Comparison of ENCODE assay signal across 17 cellular contexts in the genomic region with DNA sequence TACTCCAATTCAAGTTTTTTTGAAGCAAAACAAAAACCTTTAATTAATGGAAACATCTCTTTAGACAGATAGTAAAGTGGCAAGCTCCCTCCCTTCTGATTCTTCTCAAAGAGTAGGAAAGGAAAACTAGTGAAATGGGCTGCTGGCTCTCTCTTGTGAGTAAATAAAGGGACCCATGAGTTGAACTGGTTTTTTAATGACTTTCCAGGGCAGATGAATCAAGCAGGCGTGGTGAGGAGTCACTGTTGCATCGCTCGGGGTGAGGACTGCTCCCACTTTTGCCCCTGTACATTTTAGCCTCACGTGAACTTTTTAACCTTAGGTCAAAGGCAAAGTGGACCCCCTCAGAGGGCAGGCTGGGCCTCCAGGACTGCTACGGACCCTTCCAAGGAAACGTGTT.
A peak's percentile ranks its signal among the peaks of the same experiment; 100 is the strongest.
DNase-seq lines count a peak whose midpoint lies in the region; ATAC-seq, FAIRE-seq and TF ChIP-seq lines count a peak whose summit lies in the region.
"Had no signal": no experiment of that assay in that cellular context is flagged by ENCODE, and none has a peak within 500 bp of the region (broad histone marks: within the 10 kb centered on the region; RNA-seq: fewer than 3 reads in every experiment).

No MANE protein-coding gene starts in this region.

- H3K4me3 ChIP-seq in IMR-90 (ENCODE audit: insufficient read depth, low read depth, low read length) (no peak overlapping the region), bronchial epithelial cell (ENCODE audit: low read depth, low read length) (no peak overlapping the region), mesenchymal stem cell (ENCODE audit: insufficient read depth in 1 of 2, low read depth in 1 of 2, low read length in 2 of 2) (peak overlapping the region in 1 of 2 experiments; percentile 5), thyroid gland (replicated peaks in 1 of 3) (no peak overlapping the region), esophagus squamous epithelium (no peak overlapping the region)

- H2BK120ac ChIP-seq in IMR-90 (ENCODE audit: low read depth, low read length), result 0 out of 2 replicates have a peak overlapping the region, but pooled peaks have one; percentile 23
- H2BK120ac ChIP-seq in mesenchymal stem cell (ENCODE audit: low read depth, low read length), result no peak overlapping the region

- H4K20me1 ChIP-seq in IMR-90 (ENCODE audit: insufficient read depth, low read length), result no peaks in the 10 kb centered on the region

- H3K36me3 ChIP-seq in IMR-90 (ENCODE audit: control insufficient read depth, insufficient read depth, low read length), result no peaks in the 10 kb centered on the region
- no peaks in the 10 kb centered on the region for H3K36me3 ChIP-seq in bronchial epithelial cell (ENCODE audit: control insufficient read depth, insufficient read depth, low read length)
- H3K36me3 ChIP-seq in mesenchymal stem cell (ENCODE audit: control insufficient read depth in 1 of 2, insufficient read depth in 2 of 2, low read depth in 1 of 2, low read length in 2 of 2), result no peaks in the 10 kb centered on the region
- no peaks in the 10 kb centered on the region for H3K36me3 ChIP-seq in thyroid gland
- H3K36me3 ChIP-seq in esophagus squamous epithelium, result no peaks in the 10 kb centered on the region

- H4K91ac ChIP-seq in IMR-90 (ENCODE audit: insufficient read depth, low read depth, low read length) (no peak overlapping the region), mesenchymal stem cell (ENCODE audit: low read length) (no peak overlapping the region)

- H3K4me1 ChIP-seq in IMR-90 (ENCODE audit: control insufficient read depth, insufficient read depth, low read length), result peaks cover 2% of the 10 kb centered on the region; the same call in 1 of the 2 replicates
- H3K4me1 ChIP-seq in mesenchymal stem cell (ENCODE audit: control insufficient read depth, insufficient read depth, low read depth, low read length), result peaks cover 17% of the 10 kb centered on the region
- H3K4me1 ChIP-seq in thyroid gland, result peaks cover 10 to 29% of the 10 kb centered on the region in 2 donors
- peaks cover 0 to 1% (median 0%) of the 10 kb centered on the region in 3 donors for H3K4me1 ChIP-seq in esophagus squamous epithelium

- H3K27ac ChIP-seq in IMR-90 (ENCODE audit: insufficient read depth, low read length) (no peak overlapping the region), mesenchymal stem cell (ENCODE audit: low read length, poor library complexity, severe bottlenecking) (no peak overlapping the region), thyroid gland (peak overlapping the region in 2 of 3 donors; percentile 6 to 40), esophagus squamous epithelium (no peak overlapping the region)
- H3K27ac ChIP-seq: KMS-11 had no signal

- TF ChIP-seq CTCF in IMR-90 (conservative IDR thresholded peaks at IDR 0.05; ENCODE audit: low read depth, low read length) (no peak), bronchial epithelial cell (IDR thresholded peaks at IDR 0.05; ENCODE audit: insufficient read depth, low read length, severe bottlenecking) (no peak), thyroid gland (IDR thresholded peaks at IDR 0.05) (no peak), esophagus squamous epithelium (IDR thresholded peaks at IDR 0.05) (no peak)

- H3K9ac ChIP-seq in IMR-90 (ENCODE audit: low read depth, low read length), result no peak overlapping the region
- H3K9ac ChIP-seq in mesenchymal stem cell (ENCODE audit: low read length), result no peak overlapping the region
- H3K9ac ChIP-seq: KMS-11 had no signal

- no peak overlapping the region; the same call in 1 of the 2 replicates for H2AK5ac ChIP-seq in IMR-90 (ENCODE audit: low read depth, low read length)
- peak overlapping the region; percentile 72 for H2AK5ac ChIP-seq in mesenchymal stem cell (ENCODE audit: low read length, severe bottlenecking)

- no peak overlapping the region for H2BK20ac ChIP-seq in IMR-90 (ENCODE audit: low read depth, low read length)

- no peak overlapping the region for H2AK9ac ChIP-seq in IMR-90 (replicated peaks; ENCODE audit: low read depth, low read length, poor library complexity)

- ATAC-seq in IMR-90 (ENCODE audit: low read depth), result no peak
- no peak for ATAC-seq in HG02571 (IDR thresholded peaks at IDR 0.05; ENCODE audit: unreplicated experiment)
- no peak for ATAC-seq in GM21423 (IDR thresholded peaks at IDR 0.05; ENCODE audit: unreplicated experiment)
- ATAC-seq: HepG2 had no signal

- POLR2A ChIA-PET in IMR-90 (lab: Charles Lee; ENCODE audit: unreplicated experiment), result no interaction called here

- H3K4ac ChIP-seq in IMR-90 (ENCODE audit: low read depth, low read length) (0 out of 2 replicates have a peak overlapping the region, but pooled peaks have one; percentile 4), mesenchymal stem cell (ENCODE audit: low read depth in 1 of 2, low read length in 2 of 2) (no peak overlapping the region)

- no peak overlapping the region for H3K4me2 ChIP-seq in IMR-90 (ENCODE audit: low read depth, low read length)
- no peak overlapping the region for H3K4me2 ChIP-seq in mesenchymal stem cell (ENCODE audit: low read length, poor library complexity, severe bottlenecking)
- H3K4me2 ChIP-seq: KMS-11 had no signal

- CTCF ChIA-PET in IMR-90 (lab: Yijun Ruan, JAX), result interaction anchor here (1.5 kb wide), 1 partner anchor 11 kb away, joined by 4 read pairs; no protein-coding TSS in a partner anchor

- H3K18ac ChIP-seq in IMR-90 (ENCODE audit: low read depth, low read length), result no peak overlapping the region
- H3K18ac ChIP-seq in mesenchymal stem cell (ENCODE audit: low read depth in 1 of 2, low read length in 2 of 2), result no peak overlapping the region

- no peak for FAIRE-seq in bronchial epithelial cell (lab: Jason Lieb, UNC)
- FAIRE-seq: GM12892, HepG2 had no signal

- in situ Hi-C loops in IMR-90 (cut with MboI; ENCODE audit: low sequenced_read_pairs), result loop anchor here (25.0 kb wide), 1 partner anchor 756 kb away; the partner anchor contains the start of gene SLC44A3

- H4K8ac ChIP-seq in IMR-90 (ENCODE audit: low read depth in 2 of 2, low read length in 2 of 2), result no peak overlapping the region
- no peak overlapping the region for H4K8ac ChIP-seq in mesenchymal stem cell (ENCODE audit: low read length)

- BruUV-seq in IMR-90 (replicated peaks; lab: Mats Ljungman, UMichigan), result no TSS peak

- H3K56ac ChIP-seq in IMR-90 (ENCODE audit: extremely low read depth, insufficient read depth, low read length), result no peak overlapping the region

- dilution Hi-C loops in IMR-90 (cut with HindIII; ENCODE audit: low sequenced_read_pairs, unreplicated experiment), result no loop called here

- no peak overlapping the region for H4K5ac ChIP-seq in IMR-90 (ENCODE audit: low read depth, low read length)

- no peaks in the 10 kb centered on the region for H3K9me1 ChIP-seq in IMR-90 (ENCODE audit: insufficient read depth, low read length)

- WGBS in IMR-90 (ENCODE audit: extremely low coverage in 2 of 2, insufficient read length in 1 of 2), 2 experiments, result no CpG with 5 or more reads among the region's 6 CpGs
- 91% methylated on average over 6 of the region's 6 CpGs for WGBS in mesenchymal stem cell
- WGBS in thyroid gland, 2 donors, result 82 to 85% methylated on average over 6 of the region's 6 CpGs
- 79 to 83% methylated on average over 6 of the region's 6 CpGs for WGBS in esophagus squamous epithelium, 2 donors

- DNase-seq in IMR-90 (no peak), bronchial epithelial cell (ENCODE audit: low read depth) (peak; percentile 27), mesenchymal stem cell (no peak), thyroid gland (no peak), esophagus squamous epithelium (lab: John Stamatoyannopoulos, UW) (no peak)
- DNase-seq: AML-193, DMS153, NCI-H1436, NCI-H2029, NCI-H2171, NCI-H446, RPMI8226 had no signal

- H3K79me1 ChIP-seq in IMR-90 (ENCODE audit: low read depth in 1 of 2, low read length in 2 of 2), result no peaks in the 10 kb centered on the region
- H3K79me1 ChIP-seq in mesenchymal stem cell (replicated peaks; ENCODE audit: low read length, poor library complexity, severe bottlenecking), result peaks cover 4% of the 10 kb centered on the region

- H3K9me3 ChIP-seq in IMR-90 (ENCODE audit: control insufficient read depth, insufficient read depth, low read length), result no peaks in the 10 kb centered on the region
- H3K9me3 ChIP-seq in mesenchymal stem cell (ENCODE audit: control insufficient read depth, low read length), result no peaks in the 10 kb centered on the region
- no peaks in the 10 kb centered on the region for H3K9me3 ChIP-seq in thyroid gland
- no peaks in the 10 kb centered on the region for H3K9me3 ChIP-seq in esophagus squamous epithelium

- intact Hi-C loops in IMR-90 (cut with micrococcal nuclease) (no loop called here), thyroid gland (cut with DNase I) (loop anchor here (5.0 kb wide), 1 partner anchor 276 kb away; no protein-coding TSS in a partner anchor), esophagus squamous epithelium (cut with DNase I) (loop anchor here (10.0 kb wide), 1 partner anchor 409 kb away; no protein-coding TSS in a partner anchor)

- no peak overlapping the region for H2BK12ac ChIP-seq in mesenchymal stem cell (ENCODE audit: low read length in 2 of 2)

- no peak for TF ChIP-seq POLR2A in IMR-90 (IDR thresholded peaks at IDR 0.05; ENCODE audit: low read depth, low read length)
- no peak for TF ChIP-seq POLR2A in thyroid gland (IDR thresholded peaks at IDR 0.05)
- TF ChIP-seq POLR2A in esophagus squamous epithelium (IDR thresholded peaks at IDR 0.05), result no peak

- no peak overlapping the region for H2BK15ac ChIP-seq in IMR-90 (ENCODE audit: low read depth, low read length)
- no peak overlapping the region for H2BK15ac ChIP-seq in mesenchymal stem cell (ENCODE audit: low read depth, poor library complexity, severe bottlenecking)

- H2BK5ac ChIP-seq in IMR-90 (ENCODE audit: low read depth, low read length, poor library complexity, severe bottlenecking) (no peak overlapping the region), mesenchymal stem cell (ENCODE audit: low read depth, low read length, poor library complexity, severe bottlenecking) (no peak overlapping the region)

- H3K14ac ChIP-seq in IMR-90 (replicated peaks; ENCODE audit: low read depth, low read length), result no peak overlapping the region
- H3K14ac ChIP-seq in mesenchymal stem cell (ENCODE audit: low read length in 2 of 2), result peak overlapping the region in 1 of 2 experiments; percentile 27

- H3K23ac ChIP-seq in IMR-90 (ENCODE audit: low read depth, low read length) (no peak overlapping the region), mesenchymal stem cell (ENCODE audit: low read length in 2 of 2) (no peak overlapping the region)

- TF ChIP-seq RAD21 in IMR-90 (IDR thresholded peaks at IDR 0.05; ENCODE audit: low read length), result no peak

- H3K27me3 ChIP-seq in IMR-90 (ENCODE audit: control insufficient read depth, insufficient read depth, low read length), result no peaks in the 10 kb centered on the region
- no peaks in the 10 kb centered on the region for H3K27me3 ChIP-seq in bronchial epithelial cell (ENCODE audit: control insufficient read depth, insufficient read depth, low read length)
- H3K27me3 ChIP-seq in mesenchymal stem cell (ENCODE audit: control insufficient read depth in 1 of 2, insufficient read depth in 1 of 2, low read length in 2 of 2), result no peaks in the 10 kb centered on the region
- no peaks in the 10 kb centered on the region for H3K27me3 ChIP-seq in thyroid gland
- peaks cover 0 to 3% (median 0%) of the 10 kb centered on the region in 4 donors for H3K27me3 ChIP-seq in esophagus squamous epithelium

- H2AFZ ChIP-seq in IMR-90 (replicated peaks; ENCODE audit: low read length, poor library complexity) (peak overlapping the region; percentile 52), mesenchymal stem cell (ENCODE audit: low read depth, low read length) (no peak overlapping the region)

Comparison
In these comparisons a context has a peak if more than half of its experiments do, and no peak if none do; other contexts are left out.
1. H3K27ac ChIP-seq: peak in thyroid gland (2 of 3); none in IMR-90 (single experiment), mesenchymal stem cell (single experiment) and esophagus squamous epithelium (0 of 4).